21 cellular contexts compared by ENCODE assay signal in genomic region chr2:123513351-123513750, GRCh38.
DNase-seq lines count a peak whose midpoint lies in the region; ATAC-seq and TF ChIP-seq lines count a peak whose summit lies in the region.
"Had no signal": no experiment of that assay in that cellular context is flagged by ENCODE, and none has a peak within 500 bp of the region (broad histone marks: within the 10 kb centered on the region; RNA-seq: fewer than 3 reads in every experiment).

No MANE protein-coding gene starts in this region.

- DNase-seq in DMS53 (lab: John Stamatoyannopoulos, UW) (peak; percentile 85), M059J (ENCODE audit: low read depth) (peak; percentile 2), astrocyte of the spinal cord (ENCODE audit: low read depth, low spot score) (peak; percentile 2), left kidney (ENCODE audit: low read depth, low spot score) (peak; percentile 1), epidermal melanocyte (ENCODE audit: insufficient read length, low spot score) (no peak), EL (no peak)
- DNase-seq: activated CD4-positive, alpha-beta T cell treated with anti-CD3 and anti-CD28 coated beads, Interleukin-2, amount 10 ng/mL, durations not matched to agents 24 days and 14 days; activated gamma-delta T cell treated with Interleukin-2 at 50 U/mL for 16 hours; activated T-cell treated with anti-CD3 and anti-CD28 coated beads, Interleukin-2, amount 50 U/mL, for 4 hours; KBM-7; left colon; mesendoderm; MM.1S; NCI-H1417 treated with DMSO at 0.1 percent for 48 hours; OCI-M1; right cardiac atrium; Right ventricle myocardium superior; spleen; tibial artery had no signal

- TF ChIP-seq CTCF in astrocyte of the spinal cord (IDR thresholded peaks at IDR 0.05; ENCODE audit: low read depth, low read length): no peak

- in situ Hi-C loops in astrocyte of the spinal cord (cut with HindIII; ENCODE audit: low sequenced_read_pairs): no loop called here

- ATAC-seq in HG03565 (IDR thresholded peaks at IDR 0.05; ENCODE audit: unreplicated experiment): no peak
- ATAC-seq: activated T-cell treated with anti-CD3 and anti-CD28 coated beads, Interleukin-2, amount 50 U/mL, for 4 hours; left colon; right cardiac atrium had no signal

- H3K4me3 ChIP-seq in astrocyte of the spinal cord (ENCODE audit: low read depth, low read length): no peak overlapping the region
- H3K4me3 ChIP-seq: neural progenitor cell, spleen, tibial artery had no signal

Comparison
In these comparisons a context has a peak if more than half of its experiments do, and no peak if none do; other contexts are left out.
1. DNase-seq: peak in DMS53 (single experiment), M059J (single experiment), astrocyte of the spinal cord (single experiment) and left kidney (single experiment); none in epidermal melanocyte (single experiment) and EL (single experiment).